Comparison of ENCODE assay signal across 1 cellular context in genomic region chr2:46394649-46395510, GRCh38.
TF ChIP-seq lines count a peak whose summit lies in the region.

No MANE protein-coding gene starts in this region.

TF ChIP-seq in HepG2, 621 proteins besides CTCF, POLR2A, EP300 and RAD21 (continued from another document and continues in another):
- TF ChIP-seq DRAP1 (CRISPR knock-in tag; IDR thresholded peaks at IDR 0.05) (peak; percentile 59; the same call in 1 of the 2 replicates), MIER2 (CRISPR knock-in tag; IDR thresholded peaks at IDR 0.05) (peak; percentile 75; the same call in 1 of the 2 replicates), CREB1 (IDR thresholded peaks at IDR 0.05) (no peak), CREB1 (CRISPR knock-in tag; IDR thresholded peaks at IDR 0.05) (peak; percentile 62), SAFB2 (CRISPR knock-in tag; IDR thresholded peaks at IDR 0.05; ENCODE audit: borderline replicate concordance, low read depth) (no peak; the same call in 1 of the 2 replicates), NONO (IDR thresholded peaks at IDR 0.05) (no peak), NONO (CRISPR knock-in tag; conservative IDR thresholded peaks at IDR 0.05) (peak; percentile 77), ZBTB38 (CRISPR knock-in tag; IDR thresholded peaks at IDR 0.05) (no peak), BRF2 (CRISPR knock-in tag; IDR thresholded peaks at IDR 0.05) (0 out of 2 replicates have a peak, but pooled peaks have one; percentile 29), KDM3A (CRISPR knock-in tag; IDR thresholded peaks at IDR 0.05; ENCODE audit: low read depth) (peak; percentile 82), NCOA2 (CRISPR knock-in tag; IDR thresholded peaks at IDR 0.05) (peak; percentile 90), PAX8 (CRISPR knock-in tag; IDR thresholded peaks at IDR 0.05; ENCODE audit: borderline replicate concordance) (no peak), ZNF670 (CRISPR knock-in tag; IDR thresholded peaks at IDR 0.05; ENCODE audit: borderline replicate concordance) (peak; percentile 81), TCF7 (IDR thresholded peaks at IDR 0.05; ENCODE audit: low read depth) (peak; percentile 79), FOXP1 (IDR thresholded peaks at IDR 0.05) (peak; percentile 76), FOXP1 (CRISPR knock-in tag; IDR thresholded peaks at IDR 0.05) (peak; percentile 96), ZNF337 (CRISPR knock-in tag; IDR thresholded peaks at IDR 0.05; ENCODE audit: borderline replicate concordance, low read depth) (0 out of 2 replicates have a peak, but pooled peaks have one; percentile 51), KLF9 (CRISPR knock-in tag; IDR thresholded peaks at IDR 0.05; ENCODE audit: low read depth) (peak; percentile 70; the same call in 1 of the 2 replicates), RBAK (CRISPR knock-in tag; IDR thresholded peaks at IDR 0.05) (no peak), ZNF574 (CRISPR knock-in tag; IDR thresholded peaks at IDR 0.05) (peak; percentile 20; the same call in 1 of the 2 replicates), ZNF550 (CRISPR knock-in tag; IDR thresholded peaks at IDR 0.05; ENCODE audit: borderline replicate concordance) (no peak), ZNF234 (CRISPR knock-in tag; conservative IDR thresholded peaks at IDR 0.05) (no peak), FOXJ3 (CRISPR knock-in tag; IDR thresholded peaks at IDR 0.05; ENCODE audit: borderline replicate concordance) (peak; percentile 96), ZNF503 (CRISPR knock-in tag; IDR thresholded peaks at IDR 0.05) (peak; percentile 70), ZNF264 (CRISPR knock-in tag; IDR thresholded peaks at IDR 0.05) (0 out of 2 replicates have a peak, but pooled peaks have one; percentile 35), ZNF543 (CRISPR knock-in tag; IDR thresholded peaks at IDR 0.05) (0 out of 2 replicates have a peak, but pooled peaks have one; percentile 26), ZNF800 (CRISPR knock-in tag; IDR thresholded peaks at IDR 0.05) (0 out of 2 replicates have a peak, but pooled peaks have one; percentile 53), ZNF331 (CRISPR knock-in tag; IDR thresholded peaks at IDR 0.05) (peak; percentile 68; the same call in 1 of the 2 replicates), NFAT5 (CRISPR knock-in tag; IDR thresholded peaks at IDR 0.05) (no peak), ZNF746 (CRISPR knock-in tag; IDR thresholded peaks at IDR 0.05) (peak; percentile 58; the same call in 1 of the 2 replicates), SMYD3 (CRISPR knock-in tag; IDR thresholded peaks at IDR 0.05) (0 out of 2 replicates have a peak, but pooled peaks have one; percentile 65), ZNF124 (CRISPR knock-in tag; IDR thresholded peaks at IDR 0.05) (peak; percentile 86; the same call in 1 of the 2 replicates), ZNF136 (CRISPR knock-in tag; IDR thresholded peaks at IDR 0.05; ENCODE audit: low read depth) (peak; percentile 56; the same call in 1 of the 2 replicates), HES4 (CRISPR knock-in tag; IDR thresholded peaks at IDR 0.05; ENCODE audit: borderline replicate concordance) (no peak), LCORL (IDR thresholded peaks at IDR 0.05) (0 out of 2 replicates have a peak, but pooled peaks have one; percentile 22), LCORL (CRISPR knock-in tag; IDR thresholded peaks at IDR 0.05) (peak; percentile 95), ZFP62 (CRISPR knock-in tag; IDR thresholded peaks at IDR 0.05) (no peak), ZNF253 (CRISPR knock-in tag; IDR thresholded peaks at IDR 0.05; ENCODE audit: borderline replicate concordance) (no peak), GFI1 (CRISPR knock-in tag; IDR thresholded peaks at IDR 0.05; ENCODE audit: borderline replicate concordance) (peak; percentile 93), HDAC2 (CRISPR knock-in tag; IDR thresholded peaks at IDR 0.05) (peak; percentile 97), ZFP82 (CRISPR knock-in tag; IDR thresholded peaks at IDR 0.05; ENCODE audit: borderline replicate concordance) (no peak), ZNF724P (CRISPR knock-in tag; IDR thresholded peaks at IDR 0.05; ENCODE audit: borderline replicate concordance) (no peak), ZNF749 (CRISPR knock-in tag; IDR thresholded peaks at IDR 0.05; ENCODE audit: borderline replicate concordance) (no peak), TOPORS (CRISPR knock-in tag; IDR thresholded peaks at IDR 0.05) (no peak), ZMYM4 (CRISPR knock-in tag; IDR thresholded peaks at IDR 0.05) (peak; percentile 42; the same call in 1 of the 2 replicates), ZNF841 (CRISPR knock-in tag; IDR thresholded peaks at IDR 0.05; ENCODE audit: borderline replicate concordance) (no peak), MAFK (conservative IDR thresholded peaks at IDR 0.05 in 1 of 2, IDR thresholded peaks at IDR 0.05 in 1 of 2; ENCODE audit: low read length in 2 of 2) (no peak), SSRP1 (CRISPR knock-in tag; IDR thresholded peaks at IDR 0.05) (0 out of 2 replicates have a peak, but pooled peaks have one; percentile 86), NFKB2 (CRISPR knock-in tag; IDR thresholded peaks at IDR 0.05; ENCODE audit: borderline replicate concordance) (no peak), CEBPG (CRISPR knock-in tag; IDR thresholded peaks at IDR 0.05) (peak; percentile 97), ZNF44 (CRISPR knock-in tag; IDR thresholded peaks at IDR 0.05) (0 out of 2 replicates have a peak, but pooled peaks have one; percentile 76), ZSCAN9 (CRISPR knock-in tag; IDR thresholded peaks at IDR 0.05; ENCODE audit: borderline replicate concordance) (peak; percentile 86; the same call in 1 of the 2 replicates), ZNF720 (CRISPR knock-in tag; IDR thresholded peaks at IDR 0.05) (no peak), SP1 (IDR thresholded peaks at IDR 0.05) (no peak), SP1 (CRISPR knock-in tag; IDR thresholded peaks at IDR 0.05) (no peak), PHF5A (CRISPR knock-in tag; IDR thresholded peaks at IDR 0.05; ENCODE audit: low read depth, unreplicated experiment) (no peak), CBX5 (CRISPR knock-in tag; IDR thresholded peaks at IDR 0.05; ENCODE audit: borderline replicate concordance) (peak; percentile 49; the same call in 1 of the 2 replicates), HNF4G (IDR thresholded peaks at IDR 0.05; ENCODE audit: borderline replicate concordance, low read depth, low read length) (peak; percentile 68; the same call in 1 of the 2 replicates), HNF4G (CRISPR knock-in tag; IDR thresholded peaks at IDR 0.05; ENCODE audit: borderline replicate concordance, low read depth) (peak; percentile 20; the same call in 1 of the 2 replicates)
